ENCODE assay signal across 10 cellular contexts in the genomic region with DNA sequence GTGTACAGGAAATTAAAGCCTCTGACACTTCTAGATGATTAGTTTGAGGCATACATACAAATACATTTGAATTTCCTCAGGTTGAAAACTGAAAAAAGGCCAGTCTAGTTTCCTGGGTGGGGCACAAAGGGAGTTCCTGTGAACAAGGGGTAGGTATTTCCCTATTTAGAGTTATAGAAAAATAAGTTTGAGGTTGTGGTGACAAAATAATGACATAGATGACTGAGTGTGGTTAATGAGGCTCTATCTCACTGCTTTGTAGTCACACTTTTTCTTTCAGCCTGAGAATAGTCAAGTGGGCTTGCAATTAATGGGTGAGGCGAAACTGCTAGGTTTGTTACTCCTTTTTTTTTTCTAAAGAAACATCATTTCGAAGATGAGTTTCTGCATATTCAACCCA. TPM values are rescaled to one million over a fixed set of nuclear protein-coding genes. Genes with fewer than 3 reads are reported as not detected.
DNase-seq lines count a peak whose midpoint lies in the region; ATAC-seq and TF ChIP-seq lines count a peak whose summit lies in the region.
"Had no signal": no experiment of that assay in that cellular context is flagged by ENCODE, and none has a peak within 500 bp of the region (broad histone marks: within the 10 kb centered on the region; RNA-seq: fewer than 3 reads in every experiment).

No MANE protein-coding gene starts in this region.

- no peaks in the 10 kb centered on the region for H3K9me3 Mint-ChIP-seq in activated CD8-positive, alpha-beta memory T cell treated with anti-CD3 and anti-CD28 coated beads, Interleukin-2, amount 10 ng/mL, durations not matched to agents 7 days and 5 days (ENCODE audit: low read depth)
- H3K9me3 Mint-ChIP-seq in stimulated activated memory B cell treated with anti-CD40 and anti-IgM and Interleukin-4, amounts not matched to agents 10 μg/mL and 1 μg/mL and 100 μg/mL, for 72 hours: peaks cover 3% of the 10 kb centered on the region

- H3K9me3 ChIP-seq in RWPE2 (ENCODE audit: severe bottlenecking): no peaks in the 10 kb centered on the region

- DNase-seq in activated CD8-positive, alpha-beta memory T cell treated with anti-CD3 and anti-CD28 coated beads, Interleukin-2, amount 10 ng/mL, durations not matched to agents 7 days and 5 days: peak; percentile 74
- no peak for DNase-seq in activated CD8-positive, alpha-beta memory T cell treated with anti-CD3 and anti-CD28 coated beads, Interleukin-2, amount 50 U/mL, for 4 hours
- DNase-seq in RWPE2 (ENCODE audit: low spot score) (no peak), HUDEP-2 (lab: John Stamatoyannopoulos, UW; ENCODE audit: unreplicated experiment in 76 of 76) (no peak), NCI-H2171 treated with DMSO at 0.1 percent for 48 hours (lab: John Stamatoyannopoulos, UW) (no peak)

- H3K27ac Mint-ChIP-seq in activated CD8-positive, alpha-beta memory T cell treated with anti-CD3 and anti-CD28 coated beads, Interleukin-2, amount 10 ng/mL, durations not matched to agents 7 days and 5 days: peak overlapping the region; percentile 83
- H3K27ac Mint-ChIP-seq in stimulated activated memory B cell treated with anti-CD40 and anti-IgM and Interleukin-4, amounts not matched to agents 10 μg/mL and 1 μg/mL and 100 μg/mL, for 72 hours: no peak overlapping the region

- H3K4me1 ChIP-seq in RWPE2 (ENCODE audit: insufficient read depth, poor library complexity, severe bottlenecking): peaks cover 33% of the 10 kb centered on the region

- no peaks in the 10 kb centered on the region for H3K36me3 ChIP-seq in RWPE2 (ENCODE audit: low read depth)

- TF ChIP-seq CTCF in RWPE2 (IDR thresholded peaks at IDR 0.05; ENCODE audit: poor library complexity, severe bottlenecking): no peak

- H3K4me3 Mint-ChIP-seq in activated CD8-positive, alpha-beta memory T cell treated with anti-CD3 and anti-CD28 coated beads, Interleukin-2, amount 10 ng/mL, durations not matched to agents 7 days and 5 days: peak overlapping the region; percentile 34
- no peak overlapping the region for H3K4me3 Mint-ChIP-seq in stimulated activated memory B cell treated with anti-CD40 and anti-IgM and Interleukin-4, amounts not matched to agents 10 μg/mL and 1 μg/mL and 100 μg/mL, for 72 hours

- peaks cover 71% of the 10 kb centered on the region for H3K4me1 Mint-ChIP-seq in activated CD8-positive, alpha-beta memory T cell treated with anti-CD3 and anti-CD28 coated beads, Interleukin-2, amount 10 ng/mL, durations not matched to agents 7 days and 5 days
- H3K4me1 Mint-ChIP-seq in stimulated activated memory B cell treated with anti-CD40 and anti-IgM and Interleukin-4, amounts not matched to agents 10 μg/mL and 1 μg/mL and 100 μg/mL, for 72 hours: peaks cover 26% of the 10 kb centered on the region

- H3K4me3 ChIP-seq in RWPE2 (ENCODE audit: severe bottlenecking): no peak overlapping the region
- H3K4me3 ChIP-seq: skin epidermis had no signal

- ATAC-seq in activated CD8-positive, alpha-beta memory T cell treated with anti-CD3 and anti-CD28 coated beads, Interleukin-2, amount 10 ng/mL, durations not matched to agents 7 days and 5 days: peak; percentile 31
- peak; percentile 54 for ATAC-seq in HG02852 (IDR thresholded peaks at IDR 0.05; ENCODE audit: unreplicated experiment)
- ATAC-seq in RWPE2 (ENCODE audit: low read depth): no peak
- peak; percentile 44 for ATAC-seq in stimulated activated memory B cell treated with anti-CD40 and anti-IgM and Interleukin-4, amounts not matched to agents 10 μg/mL and 1 μg/mL and 100 μg/mL, for 72 hours
- ATAC-seq in HG03095 (IDR thresholded peaks at IDR 0.05; ENCODE audit: unreplicated experiment): no peak

- H3K27me3 Mint-ChIP-seq in activated CD8-positive, alpha-beta memory T cell treated with anti-CD3 and anti-CD28 coated beads, Interleukin-2, amount 10 ng/mL, durations not matched to agents 7 days and 5 days: no peaks in the 10 kb centered on the region
- peaks cover 27% of the 10 kb centered on the region for H3K27me3 Mint-ChIP-seq in stimulated activated memory B cell treated with anti-CD40 and anti-IgM and Interleukin-4, amounts not matched to agents 10 μg/mL and 1 μg/mL and 100 μg/mL, for 72 hours

- H3K27ac ChIP-seq in RWPE2 (ENCODE audit: poor library complexity, severe bottlenecking): peak overlapping the region; percentile 79
- H3K27ac ChIP-seq: C4-2B had no signal

- peaks cover 10% of the 10 kb centered on the region for H3K36me3 Mint-ChIP-seq in activated CD8-positive, alpha-beta memory T cell treated with anti-CD3 and anti-CD28 coated beads, Interleukin-2, amount 10 ng/mL, durations not matched to agents 7 days and 5 days
- H3K36me3 Mint-ChIP-seq in stimulated activated memory B cell treated with anti-CD40 and anti-IgM and Interleukin-4, amounts not matched to agents 10 μg/mL and 1 μg/mL and 100 μg/mL, for 72 hours: no peaks in the 10 kb centered on the region

- CTCF ChIA-PET in activated CD8-positive, alpha-beta memory T cell treated with anti-CD3 and anti-CD28 coated beads, Interleukin-2, amount 10 ng/mL, durations not matched to agents 7 days and 5 days (lab: Charles Lee): no interaction called here

- H3K27me3 ChIP-seq in RWPE2 (ENCODE audit: insufficient read depth, poor library complexity, severe bottlenecking): no peaks in the 10 kb centered on the region

RNA-seq across cellular contexts. Expression of a gene that starts 4.3 kb away (rescaled TPM):
- total RNA-seq in activated CD8-positive, alpha-beta memory T cell treated with anti-CD3 and anti-CD28 coated beads, Interleukin-2, amount 10 ng/mL, durations not matched to agents 7 days and 5 days: 10 to 100 TPM; 20.8 to 32.0 TPM

Comparison
In these comparisons a context has a peak if more than half of its experiments do, and no peak if none do; other contexts are left out.
1. ATAC-seq: peak in activated CD8-positive, alpha-beta memory T cell treated with anti-CD3 and anti-CD28 coated beads, Interleukin-2, amount 10 ng/mL, durations not matched to agents 7 days and 5 days (single experiment), HG02852 (single experiment) and stimulated activated memory B cell treated with anti-CD40 and anti-IgM and Interleukin-4, amounts not matched to agents 10 μg/mL and 1 μg/mL and 100 μg/mL, for 72 hours (single experiment); none in RWPE2 (single experiment) and HG03095 (single experiment).